Comparison of ENCODE assay signal across 25 cellular contexts in the genomic region with DNA sequence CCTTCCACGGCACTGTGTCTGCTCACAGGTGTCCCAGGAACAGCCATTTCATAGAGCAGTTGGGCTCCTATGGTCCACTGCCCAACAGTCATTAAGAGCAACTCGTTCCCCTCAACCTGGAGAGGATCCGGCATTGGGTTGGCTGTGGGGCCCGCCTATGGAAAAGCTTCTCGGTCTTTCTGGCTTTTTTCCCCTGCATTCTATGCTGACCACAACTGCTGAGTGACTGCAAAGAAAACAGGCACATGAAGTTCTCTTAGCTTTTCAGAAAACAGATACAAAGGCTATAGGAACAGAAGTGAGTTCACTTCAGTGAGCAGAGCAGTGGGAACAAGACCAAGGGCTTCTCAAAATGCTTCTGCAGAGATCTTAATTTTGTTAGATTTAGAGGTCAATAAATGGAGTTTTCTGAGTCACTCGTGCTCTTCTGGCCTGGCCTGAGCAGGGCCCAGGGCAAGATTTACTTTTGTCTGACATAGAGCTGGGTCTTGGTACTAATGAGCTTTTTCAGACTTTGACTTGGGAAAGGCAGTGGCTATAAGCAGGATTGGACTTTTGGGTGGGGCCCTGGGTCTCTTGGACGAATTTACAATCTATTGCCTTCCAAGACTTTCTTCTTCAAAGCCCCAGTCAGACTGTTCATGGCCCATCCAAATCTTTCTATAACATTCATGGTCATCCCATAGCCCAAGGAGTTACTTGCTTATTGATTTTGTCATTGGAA. TPM values are rescaled to one million over a fixed set of nuclear protein-coding genes. Genes with fewer than 3 reads are reported as not detected.
"Had no signal": no experiment of that assay in that cellular context is flagged by ENCODE, and none has a peak within 500 bp of the region (broad histone marks: within the 10 kb centered on the region; RNA-seq: fewer than 3 reads in every experiment).

No MANE protein-coding gene starts in this region.

- ATAC-seq: gastrocnemius medialis; right lobe of liver; stimulated activated memory B cell treated with anti-CD40 and anti-IgM and Interleukin-4, amounts not matched to agents 10 μg/mL and 1 μg/mL and 100 μg/mL, for 72 hours had no signal

- H3K27me3 Mint-ChIP-seq: activated naive CD8-positive, alpha-beta T cell had no signal

- H3K27ac ChIP-seq: gastrocnemius medialis, left ventricle myocardium inferior, ovary, right lobe of liver, spleen, testis, upper lobe of left lung, VCaP had no signal

- H3K4me3 Mint-ChIP-seq: activated naive CD8-positive, alpha-beta T cell; stimulated activated memory B cell treated with anti-CD40 and anti-IgM and Interleukin-4, amounts not matched to agents 10 μg/mL and 1 μg/mL and 100 μg/mL, for 72 hours had no signal

- H3K9me3 Mint-ChIP-seq: stimulated activated memory B cell treated with anti-CD40 and anti-IgM and Interleukin-4, amounts not matched to agents 10 μg/mL and 1 μg/mL and 100 μg/mL, for 72 hours had no signal

- DNase-seq: activated CD4-positive, alpha-beta T cell treated with anti-CD3 and anti-CD28 coated beads for 1 hour; activated CD4-positive, alpha-beta T cell treated with anti-CD3 and anti-CD28 coated beads, Interleukin-2, amount 50 U/mL, for 4 hours; activated T-cell treated with anti-CD3 and anti-CD28 coated beads for 4 hours; cerebellar nuclear complex; dermis blood vessel endothelial cell; effector memory CD4-positive, alpha-beta T cell; gastrocnemius medialis; head of caudate nucleus; left ventricle myocardium inferior; mammary epithelial cell; ovary; right lobe of liver; spleen; stimulated activated CD4-positive, alpha-beta T cell treated with anti-CD3 and anti-CD28 coated beads, Interleukin-4, amount 100 ng/mL, for 4 hours; SW 1271; T-helper 2 cell; testis had no signal

- H3K36me3 ChIP-seq: gastrocnemius medialis, left ventricle myocardium inferior, ovary, right lobe of liver, spleen, upper lobe of left lung had no signal

- H3K36me3 Mint-ChIP-seq: activated naive CD8-positive, alpha-beta T cell; stimulated activated memory B cell treated with anti-CD40 and anti-IgM and Interleukin-4, amounts not matched to agents 10 μg/mL and 1 μg/mL and 100 μg/mL, for 72 hours had no signal

- H3K4me1 ChIP-seq: gastrocnemius medialis, left ventricle myocardium inferior, spleen, testis, upper lobe of left lung had no signal

- H3K4me1 Mint-ChIP-seq: stimulated activated memory B cell treated with anti-CD40 and anti-IgM and Interleukin-4, amounts not matched to agents 10 μg/mL and 1 μg/mL and 100 μg/mL, for 72 hours had no signal

- H3K27me3 ChIP-seq: gastrocnemius medialis, ovary, right lobe of liver, spleen, testis, upper lobe of left lung had no signal

- H3K9me3 ChIP-seq: gastrocnemius medialis, left ventricle myocardium inferior, ovary, right lobe of liver, spleen, testis, upper lobe of left lung had no signal

- H3K4me3 ChIP-seq: gastrocnemius medialis, left ventricle myocardium inferior, ovary, right lobe of liver, spleen, testis, upper lobe of left lung had no signal

- H3K27ac Mint-ChIP-seq: activated naive CD8-positive, alpha-beta T cell; stimulated activated memory B cell treated with anti-CD40 and anti-IgM and Interleukin-4, amounts not matched to agents 10 μg/mL and 1 μg/mL and 100 μg/mL, for 72 hours had no signal

RNA-seq across cellular contexts. Expression of gene APOL5, which starts 13.6 kb away (rescaled TPM):
- total RNA-seq: bronchial epithelial cell, dermis blood vessel endothelial cell, kidney epithelial cell, left ventricle myocardium inferior, mammary epithelial cell, ovary, pulmonary artery endothelial cell, spleen, upper lobe of left lung had no signal
- polyA plus RNA-seq: mammary epithelial cell, neural cell, ovary, spleen had no signal

RNA-seq across cellular contexts. Expression of gene APOL6, which starts 55.8 kb away (rescaled TPM):
- polyA plus RNA-seq: neural cell had no signal
